In genomic region chr17:55238197-55238930, GRCh38 we compare ENCODE assay signal across 8 cellular contexts. TPM values are rescaled to one million over a fixed set of nuclear protein-coding genes. Genes with fewer than 3 reads are reported as not detected.
A peak's percentile ranks its signal among the peaks of the same experiment; 100 is the strongest.
DNase-seq lines count a peak whose midpoint lies in the region; ATAC-seq, FAIRE-seq and TF ChIP-seq lines count a peak whose summit lies in the region.

No MANE protein-coding gene starts in this region.

- H4K91ac ChIP-seq in neuronal stem cell (ENCODE audit: low read depth, low read length, poor library complexity): no peak overlapping the region

- H3K18ac ChIP-seq in neuronal stem cell (ENCODE audit: low read length): peak overlapping the region; percentile 5

- H2AFZ ChIP-seq in neuronal stem cell (ENCODE audit: low read length): peak overlapping the region; percentile 95

- intact Hi-C loops in activated naive CD4-positive, alpha-beta T cell treated with anti-CD3 and anti-CD28 coated beads for 36 hours (cut with micrococcal nuclease): loop anchor here (1.0 to 5.0 kb wide), 6 partner anchors 26 to 270 kb away; partner anchors contain the start of genes COX11, HLF and STXBP4

- peaks cover 9% of the 10 kb centered on the region; the same call in 1 of the 2 replicates for H3K27me3 ChIP-seq in SJSA1 (replicated peaks)
- no peaks in the 10 kb centered on the region for H3K27me3 ChIP-seq in gastroesophageal sphincter
- peaks cover 0 to 8% (median 2%) of the 10 kb centered on the region in 3 experiments for H3K27me3 ChIP-seq in neuronal stem cell (ENCODE audit: control insufficient read depth in 3 of 3, insufficient read depth in 3 of 3, low read depth in 1 of 3, low read length in 3 of 3)
- no peaks in the 10 kb centered on the region for H3K27me3 ChIP-seq in subcutaneous abdominal adipose tissue (ENCODE audit: control insufficient read depth in 5 of 5, insufficient read depth in 4 of 5, low read length in 5 of 5)

- peaks cover 9% of the 10 kb centered on the region for H3K4me1 Mint-ChIP-seq in activated naive CD4-positive, alpha-beta T cell treated with anti-CD3 and anti-CD28 coated beads for 36 hours (ENCODE audit: low read depth)

- H3K23ac ChIP-seq in neuronal stem cell (ENCODE audit: low read depth, low read length, poor library complexity): no peak overlapping the region

- H3K36me3 Mint-ChIP-seq in activated naive CD4-positive, alpha-beta T cell treated with anti-CD3 and anti-CD28 coated beads for 36 hours (ENCODE audit: low read depth): no peaks in the 10 kb centered on the region

- H2BK15ac ChIP-seq in neuronal stem cell (ENCODE audit: low read length): no peak overlapping the region

- H3K9me3 ChIP-seq in SJSA1 (replicated peaks) (no peaks in the 10 kb centered on the region), gastroesophageal sphincter (no peaks in the 10 kb centered on the region), neuronal stem cell (replicated peaks in 1 of 2; ENCODE audit: control insufficient read depth in 2 of 2, insufficient read depth in 1 of 2, low read depth in 1 of 2, low read length in 2 of 2) (peaks cover 0 to 2% of the 10 kb centered on the region in 2 donors), subcutaneous abdominal adipose tissue (ENCODE audit: control insufficient read depth in 5 of 5, low read length in 5 of 5) (no peaks in the 10 kb centered on the region)

- H2AK5ac ChIP-seq in neuronal stem cell (ENCODE audit: low read depth, low read length): no peak overlapping the region

- H3K4me3 ChIP-seq in LNCaP clone FGC (ENCODE audit: low read depth, low read length) (peak overlapping the region; percentile 59), SJSA1 (peak overlapping the region; percentile 39), gastroesophageal sphincter (peak overlapping the region; percentile 28 to 56), neuronal stem cell (ENCODE audit: low read length in 2 of 2) (peak overlapping the region; percentile 59 to 67), subcutaneous abdominal adipose tissue (ENCODE audit: low read depth in 1 of 5, low read length in 5 of 5) (peak overlapping the region; percentile 59 to 84 (median 67))

- no peak overlapping the region for H3K9ac ChIP-seq in neuronal stem cell (ENCODE audit: low read depth, low read length, poor library complexity)
- peak overlapping the region in 2 of 5 donors; percentile 37 to 40 for H3K9ac ChIP-seq in subcutaneous abdominal adipose tissue (ENCODE audit: low read length in 5 of 5)

- H3K4me3 Mint-ChIP-seq in activated naive CD4-positive, alpha-beta T cell treated with anti-CD3 and anti-CD28 coated beads for 36 hours: peak overlapping the region; percentile 77

- peak overlapping the region; percentile 29 for H2BK5ac ChIP-seq in neuronal stem cell (ENCODE audit: low read length)

- TF ChIP-seq EP300 in gastroesophageal sphincter (IDR thresholded peaks at IDR 0.05): no peak

- TF ChIP-seq POLR2A in H54 (IDR thresholded peaks at IDR 0.05; ENCODE audit: low read depth, low read length) (peak; percentile 56), gastroesophageal sphincter (IDR thresholded peaks at IDR 0.05) (peak; percentile 5 to 24)

- no peak overlapping the region for H3K14ac ChIP-seq in neuronal stem cell (ENCODE audit: low read length)

- peaks cover 24% of the 10 kb centered on the region for H3K27me3 Mint-ChIP-seq in activated naive CD4-positive, alpha-beta T cell treated with anti-CD3 and anti-CD28 coated beads for 36 hours (ENCODE audit: low read depth)

- TF ChIP-seq CTCF in LNCaP clone FGC (IDR thresholded peaks at IDR 0.05; ENCODE audit: control insufficient read depth, extremely low read depth, insufficient read depth) (no peak), gastroesophageal sphincter (IDR thresholded peaks at IDR 0.05) (peak in 1 of 4 experiments; percentile 32)

- 0% methylated on average over 5 to 15 of the region's 67 CpGs for WGBS in gastroesophageal sphincter (ENCODE audit: low coverage in 1 of 2), 2 donors
- no CpG with 5 or more reads among the region's 67 CpGs for WGBS in neuronal stem cell (ENCODE audit: extremely low coverage in 2 of 2, insufficient read length in 2 of 2, insufficient replicate concordance in 1 of 2), 2 donors

- ATAC-seq in gastroesophageal sphincter: peak; percentile 100

- peak overlapping the region; percentile 81 for H3K4me2 ChIP-seq in neuronal stem cell (ENCODE audit: insufficient read depth, low read length, poor library complexity, severe bottlenecking)

- no peak overlapping the region for H4K8ac ChIP-seq in neuronal stem cell (ENCODE audit: low read depth, low read length)

- peak; percentile 94 for FAIRE-seq in H54 (lab: Jason Lieb, UNC)

- DNase-seq in ELR (ENCODE audit: low read depth): peak; percentile 94
- DNase-seq in H54 (ENCODE audit: insufficient read length, low spot score): peak; percentile 99
- peak; percentile 76 for DNase-seq in LNCaP clone FGC (ENCODE audit: low read depth)
- DNase-seq in SJSA1 (ENCODE audit: low read depth in 1 of 2, low spot score in 2 of 2): peak; percentile 92 to 94
- peak; percentile 85 for DNase-seq in activated naive CD4-positive, alpha-beta T cell treated with anti-CD3 and anti-CD28 coated beads for 36 hours
- DNase-seq in neuronal stem cell (ENCODE audit: low spot score): peak; percentile 91

- H3K27ac ChIP-seq in SJSA1 (no peak overlapping the region), gastroesophageal sphincter (peak overlapping the region; percentile 40 to 90 (median 88)), neuronal stem cell (replicated peaks; ENCODE audit: low read length) (no peak overlapping the region), subcutaneous abdominal adipose tissue (ENCODE audit: low read depth, low read length) (peak overlapping the region; percentile 79)

- H3K9me3 Mint-ChIP-seq in activated naive CD4-positive, alpha-beta T cell treated with anti-CD3 and anti-CD28 coated beads for 36 hours: peaks cover 1% of the 10 kb centered on the region

- H2BK12ac ChIP-seq in neuronal stem cell (ENCODE audit: low read length): no peak overlapping the region

- no peak overlapping the region for H3K27ac Mint-ChIP-seq in activated naive CD4-positive, alpha-beta T cell treated with anti-CD3 and anti-CD28 coated beads for 36 hours

- no peak overlapping the region for H3K4ac ChIP-seq in neuronal stem cell (ENCODE audit: low read length)

- no peak overlapping the region for H2BK120ac ChIP-seq in neuronal stem cell (ENCODE audit: low read depth, low read length)

- H3K79me1 ChIP-seq in neuronal stem cell (ENCODE audit: low read depth, low read length): no peaks in the 10 kb centered on the region

- H3K4me1 ChIP-seq in SJSA1 (replicated peaks) (peaks cover 9% of the 10 kb centered on the region), gastroesophageal sphincter (peaks cover 0 to 21% (median 6%) of the 10 kb centered on the region in 3 donors), neuronal stem cell (ENCODE audit: control insufficient read depth in 2 of 2, insufficient read depth in 1 of 2, low read depth in 1 of 2, low read length in 2 of 2) (peaks cover 3 to 4% of the 10 kb centered on the region in 2 donors), subcutaneous abdominal adipose tissue (ENCODE audit: control insufficient read depth in 5 of 5, insufficient read depth in 5 of 5, low read length in 5 of 5) (peaks cover 2 to 21% (median 15%) of the 10 kb centered on the region in 5 donors)

- CTCF ChIA-PET in activated naive CD4-positive, alpha-beta T cell treated with anti-CD3 and anti-CD28 coated beads for 36 hours (lab: Charles Lee): interaction anchor here (0.6 to 1.3 kb wide), 4 partner anchors 27 to 246 kb away, joined by 3 to 4 read pairs (median 3); partner anchors contain the start of gene HLF

- H3K36me3 ChIP-seq in SJSA1 (no peaks in the 10 kb centered on the region), gastroesophageal sphincter (no peaks in the 10 kb centered on the region), neuronal stem cell (replicated peaks in 1 of 2; ENCODE audit: control insufficient read depth in 2 of 2, insufficient read depth in 2 of 2, low read length in 2 of 2) (no peaks in the 10 kb centered on the region), subcutaneous abdominal adipose tissue (ENCODE audit: control insufficient read depth in 5 of 5, insufficient read depth in 5 of 5, low read length in 5 of 5) (no peaks in the 10 kb centered on the region)

RNA-seq across cellular contexts. Expression of gene HLF, which starts 26.4 kb away (rescaled TPM):
- 0.08 TPM in 1 of 2 replicates, not detected in the other for total RNA-seq in SJSA1 (2014; rRNA removed; shearing (Covaris generic))
- under 1 TPM; 0.79 to 0.86 TPM for total RNA-seq in activated naive CD4-positive, alpha-beta T cell treated with anti-CD3 and anti-CD28 coated beads for 36 hours
- total RNA-seq in gastroesophageal sphincter: 100 to 1,000 TPM in 3 of 4 donors, 10 to 100 TPM in 1; 59.4 to 186 (median 126) TPM
- 0.10 TPM for polyA plus RNA-seq in neuronal stem cell (2013, experiment 1 of 2)
- 0.11 TPM for polyA plus RNA-seq in neuronal stem cell (2013, experiment 2 of 2)

Comparison
In these comparisons a context has a peak if more than half of its experiments do, and no peak if none do; other contexts are left out.
1. H3K27ac ChIP-seq: peak in gastroesophageal sphincter (4 of 4) and subcutaneous abdominal adipose tissue (single experiment); none in SJSA1 (single experiment) and neuronal stem cell (single experiment).
2. RNA of gene HLF, which starts 26.4 kb away (total RNA-seq): 59.4 to 186 TPM in gastroesophageal sphincter; 0.79 to 0.86 TPM in activated naive CD4-positive, alpha-beta T cell treated with anti-CD3 and anti-CD28 coated beads for 36 hours and 0.08 TPM in SJSA1; every median in the first group is over 10 times any median in the second.
3. Peak in every context shown above with its lines, with median percentiles within 50 percentile points of each other: DNase-seq and H3K4me3 ChIP-seq.